ENCODE assay signal across 17 cellular contexts in the genomic region with DNA sequence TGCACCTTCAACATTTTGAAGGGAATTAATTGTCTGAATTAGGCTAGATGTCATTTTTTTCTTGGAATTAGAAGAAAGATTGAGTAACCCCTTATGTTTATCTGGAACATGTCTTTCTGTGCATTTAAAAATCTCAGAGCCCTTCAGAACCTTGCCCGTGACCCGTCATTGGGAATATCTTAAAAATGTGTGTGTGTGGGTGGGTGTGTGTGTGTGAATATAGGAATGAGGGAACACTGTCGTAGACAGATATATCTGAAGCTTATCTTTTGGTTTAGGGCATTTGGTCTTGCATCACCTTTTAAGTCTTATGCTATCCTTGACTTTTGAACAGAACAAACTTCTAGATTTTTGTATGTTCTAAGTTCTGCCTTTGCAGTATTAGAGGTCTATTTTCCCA. TPM values are rescaled to one million over a fixed set of nuclear protein-coding genes. Genes with fewer than 3 reads are reported as not detected.
DNase-seq lines count a peak whose midpoint lies in the region; ATAC-seq and TF ChIP-seq lines count a peak whose summit lies in the region.
"Had no signal": no experiment of that assay in that cellular context is flagged by ENCODE, and none has a peak within 500 bp of the region (broad histone marks: within the 10 kb centered on the region; RNA-seq: fewer than 3 reads in every experiment).

No MANE protein-coding gene starts in this region.

- no CpG with 5 or more reads among the region's 3 CpGs for WGBS in trophoblast cell (ENCODE audit: extremely low coverage, insufficient coverage, insufficient read length)

- H3K79me2 ChIP-seq in trophoblast cell (ENCODE audit: control insufficient read depth, insufficient read depth, low read length, poor library complexity) = no peaks in the 10 kb centered on the region

- H3K27me3 ChIP-seq in adipocyte (replicated peaks; ENCODE audit: control insufficient read depth, insufficient read depth, low read length) (peaks cover 6% of the 10 kb centered on the region), trophoblast cell (ENCODE audit: insufficient read depth, low read length) (no peaks in the 10 kb centered on the region)

- H3K4me1 ChIP-seq in adipocyte (ENCODE audit: control insufficient read depth, insufficient read depth, low read length) (peaks cover 11% of the 10 kb centered on the region), trophoblast cell (ENCODE audit: control insufficient read depth in 1 of 2, insufficient read depth in 2 of 2, low read length in 2 of 2) (no peaks in the 10 kb centered on the region)

- H2BK5ac ChIP-seq in trophoblast cell (ENCODE audit: low read depth, low read length, poor library complexity) = no peak overlapping the region

- no peak overlapping the region for H2BK12ac ChIP-seq in trophoblast cell (ENCODE audit: low read length)

- H3K18ac ChIP-seq in trophoblast cell (ENCODE audit: low read length) = no peak overlapping the region

- H3K4ac ChIP-seq in trophoblast cell (ENCODE audit: low read depth, low read length) = no peak overlapping the region

- ATAC-seq in GM21576 (IDR thresholded peaks at IDR 0.05; ENCODE audit: unreplicated experiment) = no peak
- ATAC-seq: CD8-positive, alpha-beta T cell; GM23338 had no signal

- no peak overlapping the region for H3K23ac ChIP-seq in trophoblast cell (ENCODE audit: low read length)

- H3K4me3 ChIP-seq in adipocyte (ENCODE audit: low read length) = no peak overlapping the region
- H3K4me3 ChIP-seq in fibroblast of pulmonary artery (replicated peaks; ENCODE audit: low read depth, low read length) = no peak overlapping the region
- H3K4me3 ChIP-seq in trophoblast cell (ENCODE audit: low read depth, low read length) = no peak overlapping the region
- H3K4me3 ChIP-seq: GM23338 had no signal

- H3K36me3 ChIP-seq in adipocyte (ENCODE audit: control insufficient read depth, insufficient read depth, low read length, severe bottlenecking) = no peaks in the 10 kb centered on the region
- H3K36me3 ChIP-seq in trophoblast cell (ENCODE audit: control insufficient read depth in 1 of 2, insufficient read depth in 2 of 2, low read length in 2 of 2) = no peaks in the 10 kb centered on the region

- H3K79me1 ChIP-seq in trophoblast cell (ENCODE audit: low read length) = no peaks in the 10 kb centered on the region

- TF ChIP-seq CTCF in fibroblast of pulmonary artery (IDR thresholded peaks at IDR 0.05; ENCODE audit: low read length, missing control alignments) = no peak

- H4K91ac ChIP-seq in trophoblast cell (ENCODE audit: low read depth, low read length) = no peak overlapping the region

- no peak overlapping the region for H3K27ac ChIP-seq in trophoblast cell (ENCODE audit: low read depth, low read length)

- no peak overlapping the region for H4K12ac ChIP-seq in trophoblast cell (ENCODE audit: low read depth, low read length)

- H3K9me3 ChIP-seq in adipocyte (ENCODE audit: control insufficient read depth, low read length) = no peaks in the 10 kb centered on the region
- no peaks in the 10 kb centered on the region for H3K9me3 ChIP-seq in trophoblast cell (ENCODE audit: insufficient read depth, low read depth, low read length)

- H3K9ac ChIP-seq in adipocyte (ENCODE audit: low read length) = peak overlapping the region; percentile 6
- H3K9ac ChIP-seq in trophoblast cell (ENCODE audit: low read length) = no peak overlapping the region

- no peak overlapping the region for H3K4me2 ChIP-seq in trophoblast cell (ENCODE audit: low read length)
- H3K4me2 ChIP-seq: GM23338 had no signal

- no peak overlapping the region for H2BK120ac ChIP-seq in trophoblast cell (ENCODE audit: insufficient read depth, low read length, poor library complexity)

- H2AK5ac ChIP-seq in trophoblast cell (ENCODE audit: low read length) = no peak overlapping the region

- DNase-seq in NCI-H226 = peak; percentile 43
- DNase-seq in adipocyte (ENCODE audit: low read depth) = no peak
- DNase-seq in fibroblast of pulmonary artery (ENCODE audit: low read depth) = peak; percentile 76
- peak; percentile 56 to 72 for DNase-seq in trophoblast cell
- DNase-seq in occipital lobe (lab: John Stamatoyannopoulos, UW) = no peak
- DNase-seq in 8988T = no peak
- DNase-seq: CD8-positive, alpha-beta T cell; COR-L47; DMS153; DND-41; GDM1; H9 had no signal

- H2AFZ ChIP-seq in trophoblast cell (ENCODE audit: insufficient read depth, low read length, poor library complexity) = no peak overlapping the region
- H2AFZ ChIP-seq: GM23338 had no signal

- no peak overlapping the region for H4K8ac ChIP-seq in trophoblast cell (ENCODE audit: low read depth, low read length)

- H3K14ac ChIP-seq in trophoblast cell (ENCODE audit: low read length) = no peak overlapping the region

RNA-seq across cellular contexts. Expression of a gene that starts 13.5 kb away (rescaled TPM):
- polyA plus RNA-seq in trophoblast cell (2013) = not detected in 2 replicates
- not detected for total RNA-seq in occipital lobe
- total RNA-seq: A673; CD8-positive, alpha-beta T cell; GM23338; H9 had no signal
- polyA plus RNA-seq: BJ, CD14-positive monocyte, GM23338 had no signal

RNA-seq across cellular contexts. Expression of a gene that starts 57.7 kb away (rescaled TPM):
- polyA plus RNA-seq in trophoblast cell (2013) = 0.08 and 0.10 TPM in 2 replicates
- under 0.01 TPM for total RNA-seq in occipital lobe
- total RNA-seq: A673, H9 had no signal
- polyA plus RNA-seq: BJ had no signal

Comparison
In these comparisons a context has a peak if more than half of its experiments do, and no peak if none do; other contexts are left out.
1. DNase-seq: peak in NCI-H226 (single experiment), fibroblast of pulmonary artery (single experiment) and trophoblast cell (2 of 2); none in adipocyte (single experiment), occipital lobe (single experiment) and 8988T (single experiment).